ENCODE assay signal across 1 cellular context in the genomic region with DNA sequence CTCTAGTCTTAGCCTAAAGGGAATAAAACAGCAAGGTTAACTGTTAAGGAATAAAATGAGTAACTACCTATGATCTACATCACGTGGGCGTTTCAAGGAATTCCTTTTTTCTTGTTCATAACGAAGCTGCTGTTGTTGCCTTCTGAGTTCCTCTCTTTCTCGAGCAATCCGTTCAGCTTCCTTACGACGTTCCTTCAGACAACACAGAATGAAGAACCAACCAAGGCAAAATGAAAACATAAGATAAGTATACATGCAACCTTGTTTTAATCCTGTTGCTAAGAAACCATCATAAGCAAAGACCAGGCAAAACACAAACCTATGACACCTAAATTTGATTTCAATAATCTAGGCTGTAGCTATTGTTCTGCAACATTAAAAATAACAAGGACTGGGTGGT.
TF ChIP-seq lines count a peak whose summit lies in the region.

No MANE protein-coding gene starts in this region.

TF ChIP-seq in K562, 482 proteins besides CTCF, POLR2A, EP300 and RAD21:
- TF ChIP-seq FOXJ2 (tag; IDR thresholded peaks at IDR 0.05) = peak; percentile 53; the same call in 1 of the 2 replicates
- TF ChIP-seq, protein P1, sequence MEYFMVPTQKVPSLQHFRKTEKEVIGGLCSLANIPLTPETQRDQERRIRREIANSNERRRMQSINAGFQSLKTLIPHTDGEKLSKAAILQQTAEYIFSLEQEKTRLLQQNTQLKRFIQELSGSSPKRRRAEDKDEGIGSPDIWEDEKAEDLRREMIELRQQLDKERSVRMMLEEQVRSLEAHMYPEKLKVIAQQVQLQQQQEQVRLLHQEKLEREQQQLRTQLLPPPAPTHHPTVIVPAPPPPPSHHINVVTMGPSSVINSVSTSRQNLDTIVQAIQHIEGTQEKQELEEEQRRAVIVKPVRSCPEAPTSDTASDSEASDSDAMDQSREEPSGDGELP (CRISPR knock-in tag; IDR thresholded peaks at IDR 0.05; ENCODE audit: borderline replicate concordance) = no peak
TF ChIP-seq in K562: peak in this region for 1.
